8 cellular contexts compared by ENCODE assay signal in the genomic region with DNA sequence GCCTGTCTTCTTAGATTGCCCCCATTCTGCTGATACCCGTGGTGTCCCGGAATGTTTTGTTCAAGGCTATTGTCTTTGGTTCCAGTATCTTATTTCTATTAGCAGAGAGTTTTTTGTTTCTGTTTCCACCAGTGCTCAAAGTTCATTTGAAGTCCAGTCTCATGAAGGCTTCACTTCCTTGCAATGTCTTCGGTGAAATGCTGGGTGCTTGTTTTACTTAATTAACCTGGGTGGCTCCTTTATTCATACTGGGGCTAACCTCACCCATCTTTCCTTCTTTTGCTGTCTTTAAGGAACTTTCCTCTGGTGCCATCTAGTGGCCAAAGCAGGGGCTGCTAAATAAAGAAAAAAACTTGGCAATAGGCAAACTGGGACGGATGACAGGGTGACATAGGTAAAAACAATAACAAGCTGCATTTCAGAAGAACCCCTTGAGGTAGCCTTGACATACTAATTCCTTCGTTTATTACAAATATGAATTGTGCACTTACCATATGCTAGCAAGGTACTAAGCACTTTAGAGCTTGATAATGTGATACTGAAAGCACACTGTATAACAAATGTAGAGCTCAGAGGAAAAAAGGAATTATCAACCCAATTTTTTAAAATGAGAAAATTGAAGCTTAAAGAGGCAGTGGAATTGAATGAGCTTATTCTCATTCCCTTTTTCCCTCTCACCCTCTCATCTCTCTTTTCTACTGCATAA. TPM values are rescaled to one million over a fixed set of nuclear protein-coding genes. Genes with fewer than 3 reads are reported as not detected.
DNase-seq lines count a peak whose midpoint lies in the region; ATAC-seq and TF ChIP-seq lines count a peak whose summit lies in the region.

No MANE protein-coding gene starts in this region.

- H4K91ac ChIP-seq in mesenchymal stem cell (ENCODE audit: low read length), result no peak overlapping the region

- peaks cover 6 to 13% of the 10 kb centered on the region in 2 experiments for H3K27me3 ChIP-seq in mesenchymal stem cell (ENCODE audit: control insufficient read depth in 1 of 2, insufficient read depth in 1 of 2, low read length in 2 of 2)

- no peaks in the 10 kb centered on the region for H3K9me3 ChIP-seq in mesenchymal stem cell (ENCODE audit: control insufficient read depth, low read length)

- peak overlapping the region; percentile 40 for H3K9ac ChIP-seq in mesenchymal stem cell (ENCODE audit: low read length)

- H4K8ac ChIP-seq in mesenchymal stem cell (ENCODE audit: low read length), result no peak overlapping the region

- peak; percentile 94 for TF ChIP-seq CTCF in AG10803 (conservative IDR thresholded peaks at IDR 0.05; ENCODE audit: low read length)

- no peaks in the 10 kb centered on the region for H3K79me1 ChIP-seq in mesenchymal stem cell (replicated peaks; ENCODE audit: low read length, poor library complexity, severe bottlenecking)

- 36% methylated on average over 5 of the region's 5 CpGs for WGBS in mesenchymal stem cell

- no peak overlapping the region for H3K14ac ChIP-seq in mesenchymal stem cell (ENCODE audit: low read length in 2 of 2)

- no peak overlapping the region for H2BK5ac ChIP-seq in mesenchymal stem cell (ENCODE audit: low read depth, low read length, poor library complexity, severe bottlenecking)

- H3K36me3 ChIP-seq in mesenchymal stem cell (ENCODE audit: control insufficient read depth in 1 of 2, insufficient read depth in 2 of 2, low read depth in 1 of 2, low read length in 2 of 2), result no peaks in the 10 kb centered on the region

- no peak overlapping the region for H3K4me2 ChIP-seq in mesenchymal stem cell (ENCODE audit: low read length, poor library complexity, severe bottlenecking)

- H2AFZ ChIP-seq in mesenchymal stem cell (ENCODE audit: low read depth, low read length), result no peak overlapping the region

- no peak overlapping the region for H2AK5ac ChIP-seq in mesenchymal stem cell (ENCODE audit: low read length, severe bottlenecking)

- peak overlapping the region in 1 of 2 experiments; percentile 6 for H2BK12ac ChIP-seq in mesenchymal stem cell (ENCODE audit: low read length in 2 of 2)

- no peak overlapping the region for H3K4ac ChIP-seq in mesenchymal stem cell (ENCODE audit: low read depth in 1 of 2, low read length in 2 of 2)

- no peaks in the 10 kb centered on the region for H3K4me1 ChIP-seq in mesenchymal stem cell (ENCODE audit: control insufficient read depth, insufficient read depth, low read depth, low read length)

- no peak overlapping the region for H2BK120ac ChIP-seq in mesenchymal stem cell (ENCODE audit: low read depth, low read length)

- no peak overlapping the region for H2BK15ac ChIP-seq in mesenchymal stem cell (ENCODE audit: low read depth, poor library complexity, severe bottlenecking)

- no peak overlapping the region for H3K18ac ChIP-seq in mesenchymal stem cell (ENCODE audit: low read depth in 1 of 2, low read length in 2 of 2)

- H3K23ac ChIP-seq in mesenchymal stem cell (ENCODE audit: low read length in 2 of 2), result no peak overlapping the region

- no peak overlapping the region for H3K27ac ChIP-seq in mesenchymal stem cell (ENCODE audit: low read length, poor library complexity, severe bottlenecking)

- DNase-seq in AG10803 (ENCODE audit: low read depth), result peak; percentile 60
- DNase-seq in NCI-H748 (lab: John Stamatoyannopoulos, UW; ENCODE audit: unreplicated experiment), result peak; percentile 63
- peak; percentile 81 to 85 for DNase-seq in activated CD4-positive, alpha-beta T cell treated with anti-CD3 and anti-CD28 coated beads, Interleukin-2, amount 50 U/mL, for 48 hours
- peak; percentile 76 for DNase-seq in ecto neural progenitor cell (ENCODE audit: low spot score)
- peak; percentile 74 for DNase-seq in mesenchymal stem cell
- peak; percentile 19 to 55 for DNase-seq in stimulated activated CD8-positive, alpha-beta memory T cell treated with anti-CD3 and anti-CD28 coated beads, Interleukin-2, amount 100 ng/mL, for 48 hours (ENCODE audit: low read depth in 2 of 2)

- peak; percentile 89 for ATAC-seq in GM18909 (IDR thresholded peaks at IDR 0.05; ENCODE audit: poor library complexity, unreplicated experiment)
- peak; percentile 48 for ATAC-seq in HG03469 (IDR thresholded peaks at IDR 0.05; ENCODE audit: unreplicated experiment)

- H3K4me3 ChIP-seq in AG10803 (ENCODE audit: low read length) (no peak overlapping the region), mesenchymal stem cell (ENCODE audit: insufficient read depth in 1 of 2, low read depth in 1 of 2, low read length in 2 of 2) (no peak overlapping the region)

RNA-seq across cellular contexts. Expression of a gene that starts 2.8 kb away (rescaled TPM):
- polyA plus RNA-seq in mesenchymal stem cell (2013, experiment 1 of 2), result not detected
- not detected for polyA plus RNA-seq in mesenchymal stem cell (2013, experiment 2 of 2)
